In genomic region chr11:82864268-82864667, GRCh38 we compare ENCODE assay signal across 8 cellular contexts. TPM values are rescaled to one million over a fixed set of nuclear protein-coding genes. Genes with fewer than 3 reads are reported as not detected.
DNase-seq lines count a peak whose midpoint lies in the region; ATAC-seq and TF ChIP-seq lines count a peak whose summit lies in the region.

No MANE protein-coding gene starts in this region.

- H3K27me3 Mint-ChIP-seq in type B pancreatic cell, result no peaks in the 10 kb centered on the region

- H3K4me1 Mint-ChIP-seq in type B pancreatic cell (ENCODE audit: unreplicated experiment), result peaks cover 12% of the 10 kb centered on the region

- no peak for ATAC-seq in HG03521 (IDR thresholded peaks at IDR 0.05; ENCODE audit: unreplicated experiment)

- no peak overlapping the region for H3K27ac Mint-ChIP-seq in type B pancreatic cell

- no peak overlapping the region for H3K4me3 Mint-ChIP-seq in type B pancreatic cell

- DNase-seq in NCI-H2081 (lab: John Stamatoyannopoulos, UW) (peak; percentile 42 to 47), NCI-H2081 treated with DMSO at 0.1 percent for 48 hours (lab: John Stamatoyannopoulos, UW) (no peak), RPMI7951 (ENCODE audit: low read depth) (peak; percentile 47), caudate nucleus (lab: John Stamatoyannopoulos, UW) (peak in 53 of 61 donors; percentile 11 to 84 (median 52)), left kidney (ENCODE audit: low read depth, low spot score) (peak; percentile 75), type B pancreatic cell (ENCODE audit: extremely low spot score, unreplicated experiment) (no peak)

- H3K36me3 Mint-ChIP-seq in type B pancreatic cell, result no peaks in the 10 kb centered on the region

- TF ChIP-seq EP300 in Ishikawa (IDR thresholded peaks at IDR 0.05; ENCODE audit: borderline replicate concordance), result no peak

- peak; percentile 56 for TF ChIP-seq RAD21 in Ishikawa (IDR thresholded peaks at IDR 0.05; ENCODE audit: low read depth)

- no peaks in the 10 kb centered on the region for H3K9me3 Mint-ChIP-seq in type B pancreatic cell

- H3K27ac ChIP-seq in caudate nucleus (ENCODE audit: low read depth, low read length), result peak overlapping the region; percentile 49

- peak; percentile 81 for TF ChIP-seq CTCF in type B pancreatic cell (conservative IDR thresholded peaks at IDR 0.05)

TF ChIP-seq in Ishikawa, 13 proteins besides CTCF, POLR2A, EP300 and RAD21:
- TF ChIP-seq NFIC (IDR thresholded peaks at IDR 0.05) (no peak), FOXM1 (IDR thresholded peaks at IDR 0.05; ENCODE audit: borderline replicate concordance, low read depth) (no peak), TAF1 (IDR thresholded peaks at IDR 0.05; ENCODE audit: low read depth) (no peak), MAX (IDR thresholded peaks at IDR 0.05) (peak; percentile 49; the same call in 1 of the 2 replicates), CEBPB (IDR thresholded peaks at IDR 0.05) (no peak), REST (IDR thresholded peaks at IDR 0.05; ENCODE audit: low read depth) (no peak), ZBTB7A (IDR thresholded peaks at IDR 0.05; ENCODE audit: low read depth) (no peak), EGR1 (IDR thresholded peaks at IDR 0.05) (no peak), YY1 (IDR thresholded peaks at IDR 0.05; ENCODE audit: low read depth) (no peak), CREB1 (IDR thresholded peaks at IDR 0.05; ENCODE audit: low read depth) (no peak), TCF12 (IDR thresholded peaks at IDR 0.05; ENCODE audit: low read depth) (no peak), TEAD4 (IDR thresholded peaks at IDR 0.05) (no peak), USF1 (IDR thresholded peaks at IDR 0.05) (peak; percentile 56)

RNA-seq across cellular contexts. Expression of gene PRCP, which starts 36.0 kb away (rescaled TPM):
- total RNA-seq in RPMI7951 (2014; rRNA removed; shearing (Covaris generic)), result 66.3 and 70.1 TPM in 2 replicates
- total RNA-seq in type B pancreatic cell (ENCODE audit: low replicate concordance), result 61.1 and 77.5 TPM in 2 replicates

RNA-seq across cellular contexts. Expression of gene DDIAS, which starts 37.3 kb away (rescaled TPM):
- 23.4 and 25.1 TPM in 2 replicates for total RNA-seq in RPMI7951 (2014; rRNA removed; shearing (Covaris generic))
- total RNA-seq in type B pancreatic cell (ENCODE audit: low replicate concordance), result 4.4 and 7.6 TPM in 2 replicates

Comparison
In these comparisons a context has a peak if more than half of its experiments do, and no peak if none do; other contexts are left out.
1. DNase-seq: peak in NCI-H2081 (2 of 2), RPMI7951 (single experiment), caudate nucleus (53 of 61) and left kidney (single experiment); none in NCI-H2081 treated with DMSO at 0.1 percent for 48 hours (single experiment) and type B pancreatic cell (single experiment).